In the genomic region with DNA sequence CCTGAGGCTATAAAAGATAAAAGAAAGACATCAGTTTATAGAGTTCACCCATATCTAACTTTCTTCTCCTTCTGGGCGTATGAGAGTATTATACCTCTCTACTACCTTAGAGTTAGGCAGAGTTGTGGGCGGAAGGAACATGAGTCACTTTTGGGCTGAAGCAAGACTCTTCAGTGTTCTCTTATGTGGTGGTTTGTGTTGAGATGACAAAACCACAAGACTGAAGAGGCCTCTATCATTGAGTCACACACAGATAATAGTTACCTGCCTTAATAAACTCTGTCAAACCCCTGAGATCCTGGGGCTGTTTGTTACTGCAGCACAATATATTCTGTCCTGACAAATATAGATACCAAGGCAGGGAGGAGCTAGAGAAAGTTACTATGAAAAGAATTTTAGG, we compare ENCODE assay signal across 8 cellular contexts.
DNase-seq lines count a peak whose midpoint lies in the region; ATAC-seq and TF ChIP-seq lines count a peak whose summit lies in the region.

No MANE protein-coding gene starts in this region.

- no peak overlapping the region for H3K4me3 Mint-ChIP-seq in activated CD4-positive, alpha-beta T cell treated with anti-CD3 and anti-CD28 coated beads, Interleukin-2, amount 10 ng/mL, durations not matched to agents 7 days and 5 days
- H3K4me3 Mint-ChIP-seq in naive thymus-derived CD8-positive, alpha-beta T cell = no peak overlapping the region

- H3K4me1 ChIP-seq in body of pancreas = no peaks in the 10 kb centered on the region

- WGBS in body of pancreas, 2 donors = 87% methylated on average over 2 of the region's 2 CpGs

- no peaks in the 10 kb centered on the region for H3K27me3 ChIP-seq in body of pancreas

- POLR2A ChIA-PET in activated CD4-positive, alpha-beta T cell treated with anti-CD3 and anti-CD28 coated beads, Interleukin-2, amount 10 ng/mL, durations not matched to agents 7 days and 5 days (lab: Charles Lee) = interaction anchor here (0.6 kb wide), 1 partner anchor 17 kb away, joined by 4 read pairs; no protein-coding TSS in a partner anchor
- POLR2A ChIA-PET in naive thymus-derived CD8-positive, alpha-beta T cell (lab: Charles Lee) = no interaction called here

- no peak overlapping the region for H3K27ac Mint-ChIP-seq in activated CD4-positive, alpha-beta T cell treated with anti-CD3 and anti-CD28 coated beads, Interleukin-2, amount 10 ng/mL, durations not matched to agents 7 days and 5 days
- peak overlapping the region in 3 of 10 donors; percentile 17 to 59 (median 46) for H3K27ac Mint-ChIP-seq in naive thymus-derived CD8-positive, alpha-beta T cell

- H3K27me3 Mint-ChIP-seq in activated CD4-positive, alpha-beta T cell treated with anti-CD3 and anti-CD28 coated beads, Interleukin-2, amount 10 ng/mL, durations not matched to agents 7 days and 5 days = peaks cover 9% of the 10 kb centered on the region
- H3K27me3 Mint-ChIP-seq in naive thymus-derived CD8-positive, alpha-beta T cell = no peaks in the 10 kb centered on the region

- intact Hi-C loops in body of pancreas (cut with DNase I) = no loop called here

- peaks cover 9% of the 10 kb centered on the region for H3K36me3 Mint-ChIP-seq in activated CD4-positive, alpha-beta T cell treated with anti-CD3 and anti-CD28 coated beads, Interleukin-2, amount 10 ng/mL, durations not matched to agents 7 days and 5 days (ENCODE audit: low read depth)
- H3K36me3 Mint-ChIP-seq in naive thymus-derived CD8-positive, alpha-beta T cell = no peaks in the 10 kb centered on the region

- H3K27ac ChIP-seq in body of pancreas = no peak overlapping the region

- no peaks in the 10 kb centered on the region for H3K9me3 ChIP-seq in body of pancreas

- no peak for TF ChIP-seq POLR2A in body of pancreas (IDR thresholded peaks at IDR 0.05)

- no peak for DNase-seq in activated CD4-positive, CD25-positive, alpha-beta regulatory T cell treated with anti-CD3 and anti-CD28 coated beads, Interleukin-2, amount 50 U/mL, for 72 hours
- peak; percentile 49 for DNase-seq in activated CD4-positive, alpha-beta T cell treated with anti-CD3 and anti-CD28 coated beads, Interleukin-2, amount 10 ng/mL, durations not matched to agents 7 days and 5 days
- peak in 1 of 10 donors; percentile 20 for DNase-seq in naive thymus-derived CD8-positive, alpha-beta T cell
- DNase-seq in body of pancreas (no peak), islet precursor cell (no peak)

- H3K9me3 Mint-ChIP-seq in activated CD4-positive, alpha-beta T cell treated with anti-CD3 and anti-CD28 coated beads, Interleukin-2, amount 10 ng/mL, durations not matched to agents 7 days and 5 days = peaks cover 15% of the 10 kb centered on the region
- H3K9me3 Mint-ChIP-seq in naive thymus-derived CD8-positive, alpha-beta T cell = peaks cover 0 to 4% (median 0%) of the 10 kb centered on the region in 9 donors

- no peak overlapping the region for H3K4me3 ChIP-seq in body of pancreas

- TF ChIP-seq CTCF in body of pancreas (IDR thresholded peaks at IDR 0.05) = no peak

- peaks cover 24% of the 10 kb centered on the region for H3K4me1 Mint-ChIP-seq in activated CD4-positive, alpha-beta T cell treated with anti-CD3 and anti-CD28 coated beads, Interleukin-2, amount 10 ng/mL, durations not matched to agents 7 days and 5 days
- peaks cover 0 to 22% (median under 1%) of the 10 kb centered on the region in 4 donors for H3K4me1 Mint-ChIP-seq in naive thymus-derived CD8-positive, alpha-beta T cell

- CTCF ChIA-PET in activated CD4-positive, alpha-beta T cell treated with anti-CD3 and anti-CD28 coated beads, Interleukin-2, amount 10 ng/mL, durations not matched to agents 7 days and 5 days (lab: Charles Lee) = no interaction called here

- ATAC-seq in activated CD4-positive, CD25-positive, alpha-beta regulatory T cell treated with anti-CD3 and anti-CD28 coated beads, Interleukin-2, amount 50 U/mL, for 24 hours = peak; percentile 97 to 99
- peak; percentile 66 for ATAC-seq in HG03139 (IDR thresholded peaks at IDR 0.05; ENCODE audit: unreplicated experiment)
- ATAC-seq in naive thymus-derived CD8-positive, alpha-beta T cell = peak; percentile 40 to 42
- ATAC-seq in GM18517 (IDR thresholded peaks at IDR 0.05; ENCODE audit: unreplicated experiment) = no peak
- ATAC-seq in body of pancreas = no peak

- no peaks in the 10 kb centered on the region for H3K36me3 ChIP-seq in body of pancreas (replicated peaks in 1 of 2; ENCODE audit: insufficient read depth in 1 of 2, low read depth in 2 of 2)

Comparison
In these comparisons a context has a peak if more than half of its experiments do, and no peak if none do; other contexts are left out.
1. ATAC-seq: peak in activated CD4-positive, CD25-positive, alpha-beta regulatory T cell treated with anti-CD3 and anti-CD28 coated beads, Interleukin-2, amount 50 U/mL, for 24 hours (2 of 2), HG03139 (single experiment) and naive thymus-derived CD8-positive, alpha-beta T cell (2 of 2); none in GM18517 (single experiment) and body of pancreas (single experiment).